Comparison of ENCODE assay signal across 10 cellular contexts in the genomic region with DNA sequence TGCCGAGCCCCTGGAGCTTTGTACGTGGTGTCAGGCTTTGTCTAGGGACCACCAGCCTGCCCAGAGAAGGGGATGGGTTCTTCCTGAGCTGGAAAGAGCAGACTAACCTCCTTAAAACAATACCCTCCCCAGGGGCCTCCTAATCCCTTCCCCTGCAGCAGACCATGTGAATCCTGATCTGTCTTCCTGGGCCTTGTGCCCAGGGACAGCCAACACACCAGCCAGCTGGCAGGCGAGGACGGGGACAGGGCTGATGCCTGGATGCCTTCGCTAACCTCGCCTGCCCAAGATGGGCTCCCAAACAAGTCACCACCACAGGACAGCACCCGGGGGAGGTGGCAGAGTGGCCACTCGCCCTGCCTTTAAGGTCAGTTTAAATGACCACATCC. TPM values are rescaled to one million over a fixed set of nuclear protein-coding genes. Genes with fewer than 3 reads are reported as not detected.
A peak's percentile ranks its signal among the peaks of the same experiment; 100 is the strongest.
DNase-seq lines count a peak whose midpoint lies in the region; ATAC-seq and TF ChIP-seq lines count a peak whose summit lies in the region.
"Had no signal": no experiment of that assay in that cellular context is flagged by ENCODE, and none has a peak within 500 bp of the region (broad histone marks: within the 10 kb centered on the region; RNA-seq: fewer than 3 reads in every experiment).

No MANE protein-coding gene starts in this region.

- ATAC-seq in HG02642 (IDR thresholded peaks at IDR 0.05; ENCODE audit: poor library complexity, unreplicated experiment), result no peak
- ATAC-seq in HG03108 (IDR thresholded peaks at IDR 0.05; ENCODE audit: unreplicated experiment), result no peak

- H3K27ac ChIP-seq in layer of hippocampus (ENCODE audit: low read depth, low read length) (peak overlapping the region; percentile 52), temporal lobe (ENCODE audit: low read depth, low read length) (peak overlapping the region; percentile 36)

- peak; percentile 82 for TF ChIP-seq EP300 in Ishikawa (IDR thresholded peaks at IDR 0.05; ENCODE audit: borderline replicate concordance)

- TF ChIP-seq RAD21 in Ishikawa (IDR thresholded peaks at IDR 0.05; ENCODE audit: low read depth), result peak; percentile 12; the same call in 1 of the 2 replicates

- DNase-seq in astrocyte of the hippocampus (ENCODE audit: low read depth, low spot score), result peak; percentile 46
- DNase-seq in 8988T, result no peak
- no peak for DNase-seq in NCI-H2081 treated with DMSO at 0.1 percent for 48 hours (lab: John Stamatoyannopoulos, UW)
- DNase-seq: DMS79 treated with DMSO at 0.1 percent for 48 hours, NCI-H526 treated with DMSO at 0.1 percent for 48 hours had no signal

- H3K27me3 ChIP-seq in layer of hippocampus (ENCODE audit: control insufficient read depth, insufficient read depth, low read length), result no peaks in the 10 kb centered on the region

TF ChIP-seq in Ishikawa, 13 proteins besides CTCF, POLR2A, EP300 and RAD21:
- TF ChIP-seq TCF12 (IDR thresholded peaks at IDR 0.05; ENCODE audit: low read depth) (peak; percentile 91), NFIC (IDR thresholded peaks at IDR 0.05) (peak; percentile 88), TEAD4 (IDR thresholded peaks at IDR 0.05) (no peak; the same call in 1 of the 2 replicates), YY1 (IDR thresholded peaks at IDR 0.05; ENCODE audit: low read depth) (peak; percentile 64), FOXM1 (IDR thresholded peaks at IDR 0.05; ENCODE audit: borderline replicate concordance, low read depth) (peak; percentile 78), CEBPB (IDR thresholded peaks at IDR 0.05) (no peak)
- TF ChIP-seq, protein P1, sequence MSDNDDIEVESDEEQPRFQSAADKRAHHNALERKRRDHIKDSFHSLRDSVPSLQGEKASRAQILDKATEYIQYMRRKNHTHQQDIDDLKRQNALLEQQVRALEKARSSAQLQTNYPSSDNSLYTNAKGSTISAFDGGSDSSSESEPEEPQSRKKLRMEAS (IDR thresholded peaks at IDR 0.05), result peak; percentile 83
- TF ChIP-seq, protein P2, sequence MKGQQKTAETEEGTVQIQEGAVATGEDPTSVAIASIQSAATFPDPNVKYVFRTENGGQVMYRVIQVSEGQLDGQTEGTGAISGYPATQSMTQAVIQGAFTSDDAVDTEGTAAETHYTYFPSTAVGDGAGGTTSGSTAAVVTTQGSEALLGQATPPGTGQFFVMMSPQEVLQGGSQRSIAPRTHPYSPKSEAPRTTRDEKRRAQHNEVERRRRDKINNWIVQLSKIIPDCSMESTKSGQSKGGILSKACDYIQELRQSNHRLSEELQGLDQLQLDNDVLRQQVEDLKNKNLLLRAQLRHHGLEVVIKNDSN (IDR thresholded peaks at IDR 0.05), result peak; percentile 44; the same call in 1 of the 2 replicates

RNA-seq across cellular contexts. Expression of gene PODXL, which starts 17.6 kb away (rescaled TPM):
- 21.6 TPM for total RNA-seq in temporal lobe
